29 cellular contexts compared by ENCODE assay signal in genomic region chr1:194353121-194353520, GRCh38.
"Had no signal": no experiment of that assay in that cellular context is flagged by ENCODE, and none has a peak within 500 bp of the region (broad histone marks: within the 10 kb centered on the region; RNA-seq: fewer than 3 reads in every experiment).

No MANE protein-coding gene starts in this region.

- FAIRE-seq: endometrium, endothelial cell of umbilical vein, frontal cortex had no signal

- H3K4me1 Mint-ChIP-seq: endodermal cell had no signal

- H3K4me3 ChIP-seq: colonic mucosa, coronary artery, dorsolateral prefrontal cortex, esophagus muscularis mucosa, esophagus squamous epithelium, gastrocnemius medialis, gastroesophageal sphincter, heart left ventricle, heart right ventricle, hepatocyte had no signal

- H3K4me3 Mint-ChIP-seq: dendritic cell treated with granulocyte-macrophage colony-stimulating factor and Interleukin-4, amounts not matched to agents 40 ng/mL and 50 ng/mL, for 4 days; effector memory CD8-positive, alpha-beta T cell; endodermal cell had no signal

- DNase-seq: colonic mucosa; cortex of kidney; dermis blood vessel endothelial cell; dorsolateral prefrontal cortex; effector CD4-positive, alpha-beta T cell; effector CD8-positive, alpha-beta T cell; effector memory CD4-positive, alpha-beta T cell; effector memory CD8-positive, alpha-beta T cell; endodermal cell; erythroblast; esophagus squamous epithelium; foreskin fibroblast; foreskin keratinocyte; foreskin melanocyte; gastrocnemius medialis; glutamatergic neuron; head of caudate nucleus; heart left ventricle; heart right ventricle had no signal

- H3K4me1 ChIP-seq: colonic mucosa, esophagus muscularis mucosa, esophagus squamous epithelium, foreskin keratinocyte, gastrocnemius medialis, gastroesophageal sphincter, heart left ventricle, heart right ventricle had no signal

- H3K9me3 ChIP-seq: colonic mucosa, esophagus muscularis mucosa, esophagus squamous epithelium, gastrocnemius medialis, gastroesophageal sphincter had no signal

- H3K4me2 ChIP-seq: hepatocyte had no signal

- ATAC-seq: effector memory CD8-positive, alpha-beta T cell; esophagus mucosa; foreskin keratinocyte; gastrocnemius medialis; gastroesophageal sphincter; heart left ventricle; heart right ventricle had no signal

- H3K27ac ChIP-seq: colonic mucosa, coronary artery, dorsolateral prefrontal cortex, epithelial cell of prostate, esophagus muscularis mucosa, esophagus squamous epithelium, foreskin keratinocyte, gastrocnemius medialis, gastroesophageal sphincter, heart left ventricle, heart right ventricle, hepatocyte had no signal

- H3K27ac Mint-ChIP-seq: dendritic cell treated with granulocyte-macrophage colony-stimulating factor and Interleukin-4, amounts not matched to agents 40 ng/mL and 50 ng/mL, for 4 days; effector memory CD8-positive, alpha-beta T cell; endodermal cell had no signal

- H3K27me3 Mint-ChIP-seq: dendritic cell treated with granulocyte-macrophage colony-stimulating factor and Interleukin-4, amounts not matched to agents 40 ng/mL and 50 ng/mL, for 4 days had no signal
